10 cellular contexts compared by ENCODE assay signal in genomic region chr17:16199093-16199492, GRCh38. TPM values are rescaled to one million over a fixed set of nuclear protein-coding genes. Genes with fewer than 3 reads are reported as not detected.
DNase-seq lines count a peak whose midpoint lies in the region; ATAC-seq and TF ChIP-seq lines count a peak whose summit lies in the region.
"Had no signal": no experiment of that assay in that cellular context is flagged by ENCODE, and none has a peak within 500 bp of the region (broad histone marks: within the 10 kb centered on the region; RNA-seq: fewer than 3 reads in every experiment).

No MANE protein-coding gene starts in this region.

- peak overlapping the region; percentile 37 for H3K27ac ChIP-seq in OCI-LY7 (ENCODE audit: low read depth, low read length, poor library complexity, severe bottlenecking)
- H3K27ac ChIP-seq in esophagus muscularis mucosa (replicated peaks in 1 of 4), result peak overlapping the region; percentile 28 to 48 (median 38)
- peak overlapping the region; percentile 21 to 57 (median 44) for H3K27ac ChIP-seq in sigmoid colon
- no peak overlapping the region for H3K27ac ChIP-seq in RWPE1

- CTCF ChIA-PET in activated CD4-positive, alpha-beta T cell treated with anti-CD3 and anti-CD28 coated beads for 36 hours (lab: Charles Lee), result interaction anchor here (0.7 to 2.2 kb wide), 2 partner anchors 12 to 198 kb away, joined by 3 to 9 read pairs; no protein-coding TSS in a partner anchor
- CTCF ChIA-PET in activated CD4-positive, alpha-beta T cell treated with anti-CD3 and anti-CD28 coated beads, Interleukin-2, amount 10 ng/mL, durations not matched to agents 7 days and 5 days (lab: Charles Lee), result interaction anchor here (0.6 to 0.7 kb wide), 3 partner anchors 46 to 568 kb away, joined by 3 read pairs; no protein-coding TSS in a partner anchor
- CTCF ChIA-PET in OCI-LY7 (lab: Charles Lee; ENCODE audit: unreplicated experiment), result no interaction called here
- CTCF ChIA-PET in RWPE1 (lab: Yijun Ruan, JAX), result interaction anchor here (0.6 kb wide), 2 partner anchors 10 to 137 kb away, joined by 3 to 5 read pairs; no protein-coding TSS in a partner anchor

- TF ChIP-seq EP300 in esophagus muscularis mucosa (IDR thresholded peaks at IDR 0.05) (no peak), sigmoid colon (IDR thresholded peaks at IDR 0.05) (no peak)

- peak overlapping the region; percentile 73 for H3K4me2 ChIP-seq in OCI-LY7 (ENCODE audit: low read length)

- no TSS peak for BruUV-seq in OCI-LY7 (replicated peaks; lab: Mats Ljungman, UMichigan)

- TF ChIP-seq CTCF in OCI-LY7 (conservative IDR thresholded peaks at IDR 0.05; ENCODE audit: low read length), result no peak
- no peak for TF ChIP-seq CTCF in esophagus muscularis mucosa (IDR thresholded peaks at IDR 0.05)
- TF ChIP-seq CTCF in sigmoid colon (IDR thresholded peaks at IDR 0.05), result no peak
- TF ChIP-seq CTCF in RWPE1 (conservative IDR thresholded peaks at IDR 0.05; ENCODE audit: low read depth), result no peak

- 0 out of 2 replicates have a peak, but pooled peaks cover 4% of the 10 kb centered on the region for H4K20me1 ChIP-seq in OCI-LY7 (ENCODE audit: insufficient read depth, low read length)

- TF ChIP-seq POLR2A in esophagus muscularis mucosa (IDR thresholded peaks at IDR 0.05; ENCODE audit: low read depth) (no peak), sigmoid colon (IDR thresholded peaks at IDR 0.05) (no peak)

- peak overlapping the region; percentile 3 for H3K4me3 Mint-ChIP-seq in activated CD4-positive, alpha-beta T cell treated with anti-CD3 and anti-CD28 coated beads for 36 hours
- H3K4me3 Mint-ChIP-seq in activated CD4-positive, alpha-beta T cell treated with anti-CD3 and anti-CD28 coated beads, Interleukin-2, amount 10 ng/mL, durations not matched to agents 7 days and 5 days, result no peak overlapping the region

- H3K4me1 Mint-ChIP-seq in activated CD4-positive, alpha-beta T cell treated with anti-CD3 and anti-CD28 coated beads for 36 hours, result peaks cover 54% of the 10 kb centered on the region
- H3K4me1 Mint-ChIP-seq in activated CD4-positive, alpha-beta T cell treated with anti-CD3 and anti-CD28 coated beads, Interleukin-2, amount 10 ng/mL, durations not matched to agents 7 days and 5 days, result peaks cover 36% of the 10 kb centered on the region

- intact Hi-C loops in activated CD4-positive, alpha-beta T cell treated with anti-CD3 and anti-CD28 coated beads for 36 hours (cut with DNase I, micrococcal nuclease), result no loop called here
- intact Hi-C loops in OCI-LY7 (cut with micrococcal nuclease; ENCODE audit: unreplicated experiment), result no loop called here
- intact Hi-C loops in esophagus muscularis mucosa (cut with DNase I), result no loop called here
- intact Hi-C loops in sigmoid colon (cut with DNase I), result no loop called here

- H3K9me3 Mint-ChIP-seq in activated CD4-positive, alpha-beta T cell treated with anti-CD3 and anti-CD28 coated beads for 36 hours (ENCODE audit: low read depth), result no peaks in the 10 kb centered on the region
- H3K9me3 Mint-ChIP-seq in activated CD4-positive, alpha-beta T cell treated with anti-CD3 and anti-CD28 coated beads, Interleukin-2, amount 10 ng/mL, durations not matched to agents 7 days and 5 days, result no peaks in the 10 kb centered on the region

- H3K9me3 ChIP-seq in OCI-LY7 (ENCODE audit: low read length), result no peaks in the 10 kb centered on the region
- H3K9me3 ChIP-seq in esophagus muscularis mucosa, result no peaks in the 10 kb centered on the region
- H3K9me3 ChIP-seq in sigmoid colon, result no peaks in the 10 kb centered on the region

- H3K27me3 ChIP-seq in esophagus muscularis mucosa (no peaks in the 10 kb centered on the region), sigmoid colon (no peaks in the 10 kb centered on the region)

- no peak for ATAC-seq in activated CD4-positive, alpha-beta T cell treated with anti-CD3 and anti-CD28 coated beads for 36 hours

- H3K36me3 ChIP-seq in OCI-LY7 (ENCODE audit: insufficient read depth, low read length) (peaks cover 12% of the 10 kb centered on the region), esophagus muscularis mucosa (peaks cover 1 to 12% (median 7%) of the 10 kb centered on the region in 4 donors), sigmoid colon (peaks cover 0 to 26% (median 0%) of the 10 kb centered on the region in 4 donors)

- H3K27me3 Mint-ChIP-seq in activated CD4-positive, alpha-beta T cell treated with anti-CD3 and anti-CD28 coated beads for 36 hours, result no peaks in the 10 kb centered on the region
- no peaks in the 10 kb centered on the region for H3K27me3 Mint-ChIP-seq in activated CD4-positive, alpha-beta T cell treated with anti-CD3 and anti-CD28 coated beads, Interleukin-2, amount 10 ng/mL, durations not matched to agents 7 days and 5 days

- POLR2A ChIA-PET in activated CD4-positive, alpha-beta T cell treated with anti-CD3 and anti-CD28 coated beads for 36 hours (lab: Charles Lee), result no interaction called here
- POLR2A ChIA-PET in activated CD4-positive, alpha-beta T cell treated with anti-CD3 and anti-CD28 coated beads, Interleukin-2, amount 10 ng/mL, durations not matched to agents 7 days and 5 days (lab: Charles Lee), result no interaction called here
- POLR2A ChIA-PET in OCI-LY7 (lab: Charles Lee), result interaction anchor here (0.7 kb wide), 3 partner anchors 15 to 120 kb away, joined by 4 to 5 read pairs (median 4); partner anchors contain the start of gene PIGL
- POLR2A ChIA-PET in RWPE1 (lab: Yijun Ruan, JAX; ENCODE audit: low non-redundant PET), result no interaction called here

- H2AFZ ChIP-seq in OCI-LY7 (ENCODE audit: low read length), result peak overlapping the region; percentile 30; the same call in 1 of the 2 replicates

- no peak for DNase-seq in activated CD4-positive, alpha-beta T cell treated with anti-CD3 and anti-CD28 coated beads for 36 hours
- DNase-seq in activated CD4-positive, alpha-beta T cell treated with anti-CD3 and anti-CD28 coated beads, Interleukin-2, amount 10 ng/mL, durations not matched to agents 7 days and 5 days, result no peak
- DNase-seq in OCI-LY7 (ENCODE audit: low spot score) (peak; percentile 74), esophagus muscularis mucosa (ENCODE audit: extremely low spot score) (no peak), sigmoid colon (no peak), KG1 (lab: John Stamatoyannopoulos, UW) (no peak), RWPE1 (ENCODE audit: low spot score) (no peak), H4 (ENCODE audit: low spot score) (no peak)
- DNase-seq: activated CD4-positive, alpha-beta T cell treated with anti-CD3 and anti-CD28 coated beads for 1 hour; NCI-H226 had no signal

- peaks cover 67% of the 10 kb centered on the region for H3K79me2 ChIP-seq in OCI-LY7 (ENCODE audit: insufficient read depth, low read depth, low read length)

- 43% methylated on average over 6 of the region's 6 CpGs for WGBS in esophagus muscularis mucosa
- 25 to 29% methylated on average over 6 of the region's 6 CpGs for WGBS in sigmoid colon, 2 donors

- H3K4me1 ChIP-seq in OCI-LY7 (ENCODE audit: insufficient read depth, low read length, poor library complexity, severe bottlenecking) (peaks cover 26% of the 10 kb centered on the region), esophagus muscularis mucosa (peaks cover 50 to 58% (median 56%) of the 10 kb centered on the region in 4 donors), sigmoid colon (peaks cover 0 to 53% (median 47%) of the 10 kb centered on the region in 4 donors)

- peak overlapping the region; percentile 4 for H3K27ac Mint-ChIP-seq in activated CD4-positive, alpha-beta T cell treated with anti-CD3 and anti-CD28 coated beads for 36 hours
- no peak overlapping the region for H3K27ac Mint-ChIP-seq in activated CD4-positive, alpha-beta T cell treated with anti-CD3 and anti-CD28 coated beads, Interleukin-2, amount 10 ng/mL, durations not matched to agents 7 days and 5 days

- H3K36me3 Mint-ChIP-seq in activated CD4-positive, alpha-beta T cell treated with anti-CD3 and anti-CD28 coated beads for 36 hours (ENCODE audit: low read depth), result peaks cover 18% of the 10 kb centered on the region
- peaks cover 22% of the 10 kb centered on the region for H3K36me3 Mint-ChIP-seq in activated CD4-positive, alpha-beta T cell treated with anti-CD3 and anti-CD28 coated beads, Interleukin-2, amount 10 ng/mL, durations not matched to agents 7 days and 5 days (ENCODE audit: low read depth)

- H3K4me3 ChIP-seq in OCI-LY7 (ENCODE audit: low read depth, low read length, poor library complexity, severe bottlenecking) (peak overlapping the region; percentile 40), esophagus muscularis mucosa (peak overlapping the region in 1 of 4 donors; percentile 17), sigmoid colon (no peak overlapping the region)

- no peaks in the 10 kb centered on the region for H3K9me2 ChIP-seq in OCI-LY7 (ENCODE audit: insufficient read depth, low read length)

RNA-seq across cellular contexts. Expression of gene NCOR1, which starts 16.2 kb away (rescaled TPM):
- 100 to 1,000 TPM; 110 to 155 TPM for total RNA-seq in activated CD4-positive, alpha-beta T cell treated with anti-CD3 and anti-CD28 coated beads for 36 hours
- 100 to 1,000 TPM; 152 to 182 TPM for total RNA-seq in activated CD4-positive, alpha-beta T cell treated with anti-CD3 and anti-CD28 coated beads, Interleukin-2, amount 10 ng/mL, durations not matched to agents 7 days and 5 days
- 68.0 and 80.6 TPM in 2 replicates for total RNA-seq in OCI-LY7 (2014; rRNA removed; shearing (Covaris generic))
- total RNA-seq in OCI-LY7 (2022), result 134 and 157 TPM in 2 replicates
- total RNA-seq in esophagus muscularis mucosa, result 100 to 1,000 TPM; 100 to 123 (median 109) TPM
- total RNA-seq in sigmoid colon, result 100 to 1,000 TPM in 3 of 4 donors, 10 to 100 TPM in 1; 93.1 to 160 (median 112) TPM
- 10 to 100 TPM; 25.8 to 86.9 (median 40.0) TPM for polyA plus RNA-seq in sigmoid colon
- total RNA-seq in H4 (2014; rRNA removed; shearing (Covaris generic)), result 30.2 and 35.7 TPM in 2 replicates

RNA-seq across cellular contexts. Expression of gene PIGL, which starts 17.9 kb away (rescaled TPM):
- total RNA-seq in activated CD4-positive, alpha-beta T cell treated with anti-CD3 and anti-CD28 coated beads for 36 hours, result 10 to 100 TPM; 33.4 to 33.6 TPM
- 10 to 100 TPM; 25.2 to 30.6 TPM for total RNA-seq in activated CD4-positive, alpha-beta T cell treated with anti-CD3 and anti-CD28 coated beads, Interleukin-2, amount 10 ng/mL, durations not matched to agents 7 days and 5 days
- 38.1 and 39.4 TPM in 2 replicates for total RNA-seq in OCI-LY7 (2014; rRNA removed; shearing (Covaris generic))
- total RNA-seq in OCI-LY7 (2022) (43.6 and 50.0 TPM in 2 replicates), esophagus muscularis mucosa (10 to 100 TPM in 3 of 4 donors, 1 to 10 TPM in 1; 10.0 to 21.7 (median 16.5) TPM), sigmoid colon (10 to 100 TPM; 20.3 to 42.4 (median 33.0) TPM)
- 10 to 100 TPM in 1 of 3 donors, 1 to 10 TPM in 2; 3.0 to 24.2 (median 5.1) TPM for polyA plus RNA-seq in sigmoid colon
- 11.9 and 14.9 TPM in 2 replicates for total RNA-seq in H4 (2014; rRNA removed; shearing (Covaris generic))
